Comparison of ENCODE assay signal across 8 cellular contexts in the genomic region with DNA sequence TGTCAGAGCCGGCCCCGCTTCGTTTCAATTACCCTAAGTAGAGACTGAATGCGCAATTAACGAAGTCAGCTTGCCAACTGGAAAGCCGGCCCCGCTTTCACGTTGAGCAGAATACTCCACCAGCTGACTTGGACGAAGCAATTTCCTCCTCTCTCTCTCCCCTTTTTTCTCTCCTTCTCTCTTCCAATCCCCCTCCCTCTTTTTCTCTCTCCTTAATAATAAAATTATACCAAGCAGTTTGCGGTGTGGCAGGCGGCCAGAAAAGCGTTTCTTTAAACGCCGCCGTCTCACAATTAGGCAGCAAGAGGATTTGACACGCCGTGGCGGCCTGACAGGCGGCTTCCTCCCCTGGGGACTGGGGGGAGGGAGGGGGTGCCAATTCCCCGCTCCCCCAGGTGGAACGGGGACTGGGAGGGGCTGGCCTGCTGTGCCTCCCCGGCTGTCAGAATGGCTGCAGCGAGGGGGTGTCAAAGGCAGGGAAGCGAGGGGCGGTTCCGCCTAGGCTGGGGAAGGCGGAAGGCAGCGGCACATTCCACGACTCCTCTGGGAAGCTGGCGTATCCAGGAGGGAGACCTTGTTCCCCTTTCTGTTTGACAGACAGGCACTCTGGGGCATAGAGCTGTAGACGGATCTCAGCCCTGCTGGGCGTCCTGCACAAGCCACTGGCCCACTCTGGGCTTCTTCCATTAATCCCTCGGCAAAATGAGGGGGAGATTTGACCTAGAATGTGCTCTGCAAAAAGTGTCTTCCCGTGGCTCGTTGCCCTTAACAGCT. TPM values are rescaled to one million over a fixed set of nuclear protein-coding genes. Genes with fewer than 3 reads are reported as not detected.
DNase-seq lines count a peak whose midpoint lies in the region; ATAC-seq and TF ChIP-seq lines count a peak whose summit lies in the region.

No MANE protein-coding gene starts in this region.

- peak; percentile 73 for DNase-seq in COR-L47 (lab: John Stamatoyannopoulos, UW)
- DNase-seq in SJCRH30 = peak; percentile 97 to 98
- DNase-seq in effector CD8-positive, alpha-beta T cell (lab: John Stamatoyannopoulos, UW) = peak; percentile 23
- no peak for DNase-seq in iPS-NIHi7 (ENCODE audit: extremely low spot score)
- no peak for DNase-seq in GM20000 (ENCODE audit: low spot score)

- H3K4me1 ChIP-seq in SJCRH30 = peaks cover 55% of the 10 kb centered on the region
- peaks cover 54% of the 10 kb centered on the region for H3K4me1 ChIP-seq in mesodermal cell (ENCODE audit: control insufficient read depth, insufficient read depth, low read length, poor library complexity, severe bottlenecking)
- peaks cover 25% of the 10 kb centered on the region for H3K4me1 ChIP-seq in thymus (ENCODE audit: control insufficient read depth, insufficient read depth, low read length)

- no peak for TF ChIP-seq CTCF in GM20000 (IDR thresholded peaks at IDR 0.05; ENCODE audit: extremely low read depth, missing control alignments)

- H3K27ac ChIP-seq in SJCRH30 = peak overlapping the region; percentile 86
- H3K27ac ChIP-seq in mesodermal cell (ENCODE audit: low read depth, low read length, severe bottlenecking) = peak overlapping the region; percentile 41
- H3K27ac ChIP-seq in thymus (ENCODE audit: low read depth) = no peak overlapping the region

- H3K9me3 ChIP-seq in SJCRH30 (replicated peaks) (no peaks in the 10 kb centered on the region), mesodermal cell (ENCODE audit: control insufficient read depth, low read length) (no peaks in the 10 kb centered on the region), thymus (ENCODE audit: control insufficient read depth) (no peaks in the 10 kb centered on the region)

- 5 to 8% methylated on average over 29 to 34 of the region's 35 CpGs for WGBS in mesodermal cell (ENCODE audit: insufficient coverage in 2 of 2), 2 experiments
- WGBS in thymus = 13% methylated on average over 35 of the region's 35 CpGs

- no peaks in the 10 kb centered on the region for H3K27me3 ChIP-seq in SJCRH30
- no peaks in the 10 kb centered on the region for H3K27me3 ChIP-seq in thymus (ENCODE audit: control insufficient read depth, insufficient read depth)

- H3K4me3 ChIP-seq in SJCRH30 = peak overlapping the region; percentile 81
- H3K4me3 ChIP-seq in mesodermal cell (ENCODE audit: extremely low read depth, insufficient read depth, low read length, poor library complexity, severe bottlenecking) = peak overlapping the region; percentile 48
- H3K4me3 ChIP-seq in thymus (ENCODE audit: low read length) = peak overlapping the region; percentile 62

- H3K36me3 ChIP-seq in SJCRH30 (no peaks in the 10 kb centered on the region), mesodermal cell (ENCODE audit: control insufficient read depth, insufficient read depth, low read length) (no peaks in the 10 kb centered on the region), thymus (ENCODE audit: control insufficient read depth, insufficient read depth) (peaks cover 7% of the 10 kb centered on the region)

- ATAC-seq in HG03354 (IDR thresholded peaks at IDR 0.05; ENCODE audit: poor library complexity, severe bottlenecking, unreplicated experiment) = peak; percentile 25

RNA-seq across cellular contexts. Expression of a gene that starts 52.8 kb away (rescaled TPM):
- 65.3 and 74.1 TPM in 2 replicates for total RNA-seq in SJCRH30 (2014; rRNA removed; shearing (Covaris generic))
- 51.2 TPM for polyA plus RNA-seq in mesodermal cell (2013, experiment 1 of 2)
- polyA plus RNA-seq in mesodermal cell (2013, experiment 2 of 2) = 44.7 TPM
- polyA plus RNA-seq in thymus = 53.3 TPM

Comparison
In these comparisons a context has a peak if more than half of its experiments do, and no peak if none do; other contexts are left out.
1. DNase-seq: peak in COR-L47 (single experiment), SJCRH30 (2 of 2) and effector CD8-positive, alpha-beta T cell (single experiment); none in iPS-NIHi7 (single experiment) and GM20000 (single experiment).
2. Peak in every context shown above with its lines, with median percentiles within 50 percentile points of each other: H3K4me3 ChIP-seq.